In the genomic region with DNA sequence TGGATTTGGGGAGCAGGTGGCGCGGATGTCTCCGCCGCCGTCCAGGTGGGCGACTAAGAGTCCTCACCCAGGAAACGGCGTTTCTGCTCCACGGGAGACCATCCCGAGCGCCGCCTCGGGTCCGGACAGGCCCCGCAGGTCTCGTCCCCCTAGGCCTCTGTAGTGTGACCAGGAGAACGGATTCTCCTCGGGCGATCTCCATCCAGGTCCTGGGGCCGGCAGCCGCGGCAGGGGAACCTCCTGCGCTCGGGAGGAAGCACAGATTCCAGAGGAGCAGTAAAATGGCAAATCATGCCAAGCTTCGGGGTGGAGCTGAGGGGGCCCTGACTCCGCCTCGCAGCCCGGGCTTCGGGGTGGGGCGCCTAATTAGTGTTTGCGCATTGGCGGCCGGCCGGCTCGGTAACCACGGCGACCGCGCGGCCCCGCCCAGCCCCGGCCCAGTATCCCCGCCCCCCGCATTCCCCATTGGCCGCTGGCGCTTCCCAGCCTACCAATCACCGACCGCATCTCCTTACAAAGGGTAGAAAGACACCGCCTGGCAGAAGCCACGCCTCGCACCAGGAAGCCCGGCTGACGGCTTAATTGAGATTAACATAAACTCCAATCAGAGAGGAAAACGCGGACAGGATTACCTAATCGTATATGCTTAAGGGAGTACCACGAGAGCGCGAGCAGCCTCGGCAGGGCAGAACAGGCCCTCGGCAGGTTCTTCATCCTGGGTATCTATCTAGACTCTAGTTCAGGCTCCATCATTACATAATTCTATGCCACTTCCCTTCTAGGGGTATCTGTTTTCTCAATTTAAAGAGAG, we compare ENCODE assay signal across 8 cellular contexts.
A peak's percentile ranks its signal among the peaks of the same experiment; 100 is the strongest.
DNase-seq lines count a peak whose midpoint lies in the region; ATAC-seq and TF ChIP-seq lines count a peak whose summit lies in the region.

No MANE protein-coding gene starts in this region.

- H3K4me3 Mint-ChIP-seq in activated naive CD8-positive, alpha-beta T cell treated with anti-CD3 and anti-CD28 coated beads, Interleukin-2, amount 10 ng/mL, durations not matched to agents 7 days and 5 days: peak overlapping the region; percentile 86
- H3K4me3 Mint-ChIP-seq in glutamatergic neuron (ENCODE audit: unreplicated experiment): peak overlapping the region; percentile 84

- peak; percentile 95 for DNase-seq in NCI-H1105 treated with DMSO at 0.1 percent for 48 hours (lab: John Stamatoyannopoulos, UW)
- DNase-seq in SKM-1 treated with dmso at 0.1 percent for 144 hours (lab: John Stamatoyannopoulos, UW; ENCODE audit: unreplicated experiment): peak; percentile 83
- DNase-seq in activated naive CD8-positive, alpha-beta T cell treated with anti-CD3 and anti-CD28 coated beads, Interleukin-2, amount 10 ng/mL, durations not matched to agents 7 days and 5 days: peak; percentile 91
- DNase-seq in glutamatergic neuron: peak; percentile 96
- peak; percentile 86 for DNase-seq in omental fat pad (ENCODE audit: low spot score)
- peak; percentile 97 for DNase-seq in testis

- H3K4me1 Mint-ChIP-seq in activated naive CD8-positive, alpha-beta T cell treated with anti-CD3 and anti-CD28 coated beads, Interleukin-2, amount 10 ng/mL, durations not matched to agents 7 days and 5 days: peaks cover 14% of the 10 kb centered on the region
- H3K4me1 Mint-ChIP-seq in glutamatergic neuron (ENCODE audit: low read depth, unreplicated experiment): peaks cover 15% of the 10 kb centered on the region

- H3K27ac Mint-ChIP-seq in activated naive CD8-positive, alpha-beta T cell treated with anti-CD3 and anti-CD28 coated beads, Interleukin-2, amount 10 ng/mL, durations not matched to agents 7 days and 5 days: peak overlapping the region; percentile 83
- peak overlapping the region; percentile 99 for H3K27ac Mint-ChIP-seq in glutamatergic neuron (ENCODE audit: unreplicated experiment)

- no peaks in the 10 kb centered on the region for H3K27me3 Mint-ChIP-seq in activated naive CD8-positive, alpha-beta T cell treated with anti-CD3 and anti-CD28 coated beads, Interleukin-2, amount 10 ng/mL, durations not matched to agents 7 days and 5 days
- peaks cover 8% of the 10 kb centered on the region for H3K27me3 Mint-ChIP-seq in glutamatergic neuron (ENCODE audit: unreplicated experiment)

- TF ChIP-seq POLR2A in GM10847 (IDR thresholded peaks at IDR 0.05; ENCODE audit: extremely low read depth, insufficient read length) (peak; percentile 67), testis (IDR thresholded peaks at IDR 0.05) (peak; percentile 39)

- no peaks in the 10 kb centered on the region for H3K36me3 Mint-ChIP-seq in activated naive CD8-positive, alpha-beta T cell treated with anti-CD3 and anti-CD28 coated beads, Interleukin-2, amount 10 ng/mL, durations not matched to agents 7 days and 5 days
- peaks cover 4% of the 10 kb centered on the region for H3K36me3 Mint-ChIP-seq in glutamatergic neuron (ENCODE audit: unreplicated experiment)

- H3K36me3 ChIP-seq in testis (ENCODE audit: low read depth, missing control alignments): no peaks in the 10 kb centered on the region

- peak; percentile 95 for ATAC-seq in HG02642 (IDR thresholded peaks at IDR 0.05; ENCODE audit: poor library complexity, unreplicated experiment)
- ATAC-seq in activated naive CD8-positive, alpha-beta T cell treated with anti-CD3 and anti-CD28 coated beads, Interleukin-2, amount 10 ng/mL, durations not matched to agents 7 days and 5 days (ENCODE audit: low read depth): peak; percentile 96
- ATAC-seq in omental fat pad (ENCODE audit: low FRiP score): peak; percentile 95

- H3K4me3 ChIP-seq in testis: peak overlapping the region; percentile 65 to 71

- intact Hi-C loops in testis (cut with DNase I; ENCODE audit: low total_unique reads): no loop called here

- H3K9me3 Mint-ChIP-seq in activated naive CD8-positive, alpha-beta T cell treated with anti-CD3 and anti-CD28 coated beads, Interleukin-2, amount 10 ng/mL, durations not matched to agents 7 days and 5 days: no peaks in the 10 kb centered on the region
- H3K9me3 Mint-ChIP-seq in glutamatergic neuron (ENCODE audit: unreplicated experiment): peaks cover 7% of the 10 kb centered on the region

- WGBS in testis, 2 donors: 0 to 1% methylated on average over 19 to 60 of the region's 61 CpGs

- peaks cover 17% of the 10 kb centered on the region for H3K4me1 ChIP-seq in testis

- POLR2A ChIA-PET in activated naive CD8-positive, alpha-beta T cell treated with anti-CD3 and anti-CD28 coated beads, Interleukin-2, amount 10 ng/mL, durations not matched to agents 7 days and 5 days (lab: Charles Lee): interaction anchor here (0.6 to 2.5 kb wide), 8 partner anchors 9 to 975 kb away, joined by 3 to 17 read pairs (median 4); partner anchors contain the start of gene ZNF438

- no peaks in the 10 kb centered on the region for H3K9me3 ChIP-seq in testis

- TF ChIP-seq CTCF in glutamatergic neuron (IDR thresholded peaks at IDR 0.05; ENCODE audit: partially characterized antibody, unreplicated experiment) (no peak), omental fat pad (IDR thresholded peaks at IDR 0.05) (no peak), testis (IDR thresholded peaks at IDR 0.05) (no peak)

- H3K27ac ChIP-seq in testis: peak overlapping the region; percentile 80 to 90

- no peaks in the 10 kb centered on the region for H3K27me3 ChIP-seq in testis

Comparison
In these comparisons a context has a peak if more than half of its experiments do, and no peak if none do; other contexts are left out.
1. Peak in every context shown above with its lines: DNase-seq, ATAC-seq, H3K4me3 ChIP-seq and H3K27ac ChIP-seq.